Comparison of ENCODE assay signal across 1 cellular context in genomic region chr10:110567201-110568054, GRCh38.
TF ChIP-seq lines count a peak whose summit lies in the region.

SMC3 (plus strand) TSS chr10:110567695; CDS start chr10:110567817, 122 bp downstream.

TF ChIP-seq in HepG2, 621 proteins besides CTCF, POLR2A, EP300 and RAD21 (continued from another document and continues in another):
- TF ChIP-seq AFF4 (CRISPR knock-in tag; IDR thresholded peaks at IDR 0.05) (no peak), ZNF724P (CRISPR knock-in tag; IDR thresholded peaks at IDR 0.05; ENCODE audit: borderline replicate concordance) (peak; percentile 88; the same call in 1 of the 2 replicates), TERF1 (CRISPR knock-in tag; IDR thresholded peaks at IDR 0.05) (no peak), ZNF350 (CRISPR knock-in tag; IDR thresholded peaks at IDR 0.05; ENCODE audit: borderline replicate concordance, low read depth) (peak; percentile 59; the same call in 1 of the 2 replicates), ZNF3 (CRISPR knock-in tag; IDR thresholded peaks at IDR 0.05) (no peak), ZNF264 (CRISPR knock-in tag; IDR thresholded peaks at IDR 0.05) (peak; percentile 66; the same call in 1 of the 2 replicates), CHD2 (IDR thresholded peaks at IDR 0.05; ENCODE audit: low read depth, low read length) (peak; percentile 66; the same call in 1 of the 2 replicates), ZNF318 (CRISPR knock-in tag; IDR thresholded peaks at IDR 0.05) (0 out of 2 replicates have a peak, but pooled peaks have one; percentile 68), JUN (CRISPR knock-in tag; IDR thresholded peaks at IDR 0.05) (0 out of 2 replicates have a peak, but pooled peaks have one; percentile 42), SMARCE1 (IDR thresholded peaks at IDR 0.05; ENCODE audit: borderline replicate concordance) (no peak), KDM3A (CRISPR knock-in tag; IDR thresholded peaks at IDR 0.05; ENCODE audit: low read depth) (peak; percentile 67; the same call in 1 of the 2 replicates), ZNF574 (CRISPR knock-in tag; IDR thresholded peaks at IDR 0.05) (peak; percentile 79), MEF2D (CRISPR knock-in tag; IDR thresholded peaks at IDR 0.05) (peak; percentile 83), MIER3 (CRISPR knock-in tag; IDR thresholded peaks at IDR 0.05; ENCODE audit: borderline replicate concordance) (peak; percentile 72; the same call in 1 of the 2 replicates), PLRG1 (conservative IDR thresholded peaks at IDR 0.05) (no peak), TAF1 (CRISPR knock-in tag; IDR thresholded peaks at IDR 0.05) (peak; percentile 81), ZNF646 (CRISPR knock-in tag; IDR thresholded peaks at IDR 0.05) (peak; percentile 15; the same call in 1 of the 2 replicates), TEF (CRISPR knock-in tag; IDR thresholded peaks at IDR 0.05) (peak; percentile 59; the same call in 1 of the 2 replicates), MYPOP (CRISPR knock-in tag; IDR thresholded peaks at IDR 0.05) (peak; percentile 96), CENPBD1 (CRISPR knock-in tag; IDR thresholded peaks at IDR 0.05; ENCODE audit: borderline replicate concordance, low read depth) (no peak), SALL2 (CRISPR knock-in tag; IDR thresholded peaks at IDR 0.05) (peak; percentile 70), ZNF468 (CRISPR knock-in tag; IDR thresholded peaks at IDR 0.05) (peak; percentile 81), RBAK (CRISPR knock-in tag; IDR thresholded peaks at IDR 0.05) (no peak), ZNF713 (CRISPR knock-in tag; IDR thresholded peaks at IDR 0.05) (no peak), HOXD1 (CRISPR knock-in tag; IDR thresholded peaks at IDR 0.05) (peak; percentile 64)
